In genomic region chr5:109921735-109922395, GRCh38 we compare ENCODE assay signal across 8 cellular contexts.
DNase-seq lines count a peak whose midpoint lies in the region; ATAC-seq and TF ChIP-seq lines count a peak whose summit lies in the region.

No MANE protein-coding gene starts in this region.

- TF ChIP-seq CTCF in CD4-positive, alpha-beta T cell (IDR thresholded peaks at IDR 0.05): no peak
- TF ChIP-seq CTCF in tibial nerve (IDR thresholded peaks at IDR 0.05): no peak

- no peak for TF ChIP-seq POLR2A in tibial nerve (IDR thresholded peaks at IDR 0.05)

- H3K4me1 ChIP-seq in tibial nerve: peaks cover 0 to 5% (median 0%) of the 10 kb centered on the region in 4 donors

- H3K4me3 ChIP-seq in tibial nerve: no peak overlapping the region

- H3K9me3 ChIP-seq in CD4-positive, alpha-beta T cell (ENCODE audit: control insufficient read depth, low read length): no peaks in the 10 kb centered on the region
- H3K9me3 ChIP-seq in tibial nerve: peaks cover 0 to 10% (median 0%) of the 10 kb centered on the region in 4 donors

- intact Hi-C loops in CD4-positive, alpha-beta T cell (cut with DNase I, micrococcal nuclease): loop anchor here (2.0 to 10.0 kb wide), 4 partner anchors 70 to 231 kb away; no protein-coding TSS in a partner anchor
- intact Hi-C loops in Right ventricle myocardium superior (cut with DNase I): no loop called here
- intact Hi-C loops in head of caudate nucleus (cut with DNase I): no loop called here
- intact Hi-C loops in posterior vena cava (cut with DNase I): no loop called here

- peak; percentile 89 for ATAC-seq in CD4-positive, alpha-beta T cell (ENCODE audit: poor library complexity)
- peak; percentile 66 for ATAC-seq in HG03159 (IDR thresholded peaks at IDR 0.05; ENCODE audit: unreplicated experiment)
- peak; percentile 96 for ATAC-seq in Right ventricle myocardium superior (ENCODE audit: poor library complexity)
- no peak for ATAC-seq in HG02973 (IDR thresholded peaks at IDR 0.05; ENCODE audit: unreplicated experiment)

- 55 to 75% methylated on average over 5 of the region's 5 CpGs for WGBS in tibial nerve, 2 donors

- H3K9me3 Mint-ChIP-seq in CD4-positive, alpha-beta T cell: no peaks in the 10 kb centered on the region

- H3K36me3 ChIP-seq in tibial nerve: no peaks in the 10 kb centered on the region

- H3K27me3 ChIP-seq in CD4-positive, alpha-beta T cell (ENCODE audit: control insufficient read depth, insufficient read depth, low read length): no peaks in the 10 kb centered on the region
- no peaks in the 10 kb centered on the region for H3K27me3 ChIP-seq in tibial nerve

- DNase-seq in CD4-positive, alpha-beta T cell: peak; percentile 38 to 72 (median 64)
- DNase-seq in activated CD4-positive, alpha-beta T cell treated with anti-CD3 and anti-CD28 coated beads for 4 hours: peak; percentile 38 to 39
- DNase-seq in Right ventricle myocardium superior: peak; percentile 70
- DNase-seq in head of caudate nucleus: no peak
- DNase-seq in posterior vena cava (ENCODE audit: low spot score): no peak
- DNase-seq in tibial nerve (ENCODE audit: low spot score in 2 of 2): no peak

- H3K4me1 Mint-ChIP-seq in CD4-positive, alpha-beta T cell (ENCODE audit: low read depth): peaks cover 66% of the 10 kb centered on the region

- CTCF ChIA-PET in CD4-positive, alpha-beta T cell (lab: Charles Lee): interaction anchor here (0.6 to 1.5 kb wide), 3 partner anchors 65 to 132 kb away, joined by 3 to 5 read pairs (median 3); no protein-coding TSS in a partner anchor

- H3K27ac Mint-ChIP-seq in CD4-positive, alpha-beta T cell: peak overlapping the region; percentile 94

- peak overlapping the region; percentile 73 for H3K27ac ChIP-seq in CD4-positive, alpha-beta T cell (ENCODE audit: low read depth, low read length)
- no peak overlapping the region for H3K27ac ChIP-seq in tibial nerve

- no peaks in the 10 kb centered on the region for H3K27me3 Mint-ChIP-seq in CD4-positive, alpha-beta T cell

- peaks cover 4% of the 10 kb centered on the region for H3K36me3 Mint-ChIP-seq in CD4-positive, alpha-beta T cell (ENCODE audit: low read depth)

- POLR2A ChIA-PET in CD4-positive, alpha-beta T cell (lab: Charles Lee): interaction anchor here (0.6 to 4.0 kb wide), 38 partner anchors 9 to 1539 kb away, joined by 3 to 70 read pairs (median 4); partner anchors contain the start of genes MAN2A1 and PJA2

- peak overlapping the region; percentile 79 for H3K4me3 Mint-ChIP-seq in CD4-positive, alpha-beta T cell

- TF ChIP-seq EP300 in tibial nerve (IDR thresholded peaks at IDR 0.05): no peak

Comparison
In these comparisons a context has a peak if more than half of its experiments do, and no peak if none do; other contexts are left out.
1. DNase-seq: peak in CD4-positive, alpha-beta T cell (10 of 10), activated CD4-positive, alpha-beta T cell treated with anti-CD3 and anti-CD28 coated beads for 4 hours (2 of 2) and Right ventricle myocardium superior (single experiment); none in head of caudate nucleus (0 of 42), posterior vena cava (single experiment) and tibial nerve (0 of 2).
2. intact Hi-C loops: an anchor here in CD4-positive, alpha-beta T cell (2.0 to 10.0 kb wide); none called in Right ventricle myocardium superior, head of caudate nucleus and posterior vena cava.